ENCODE assay signal across 13 cellular contexts in the genomic region with DNA sequence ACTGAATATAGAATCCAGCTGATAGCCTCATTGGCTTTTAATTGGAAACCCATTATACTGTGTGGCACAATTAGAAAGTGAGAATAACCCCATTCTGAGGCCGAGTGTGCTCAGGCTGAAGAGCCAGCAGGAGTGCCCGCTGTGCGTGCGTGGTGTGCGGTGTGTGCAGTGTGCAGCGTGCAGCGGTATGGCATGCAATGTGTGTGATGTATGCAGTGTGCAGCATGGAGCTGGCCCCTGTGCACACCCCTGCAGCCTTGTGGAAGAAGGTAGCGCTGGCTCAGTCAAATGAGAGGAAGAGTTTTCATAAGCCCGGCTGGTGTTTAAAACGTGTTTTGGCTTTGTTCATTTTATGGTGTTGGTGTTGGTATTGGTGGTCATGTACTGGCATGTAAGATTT. TPM values are rescaled to one million over a fixed set of nuclear protein-coding genes. Genes with fewer than 3 reads are reported as not detected.
A peak's percentile ranks its signal among the peaks of the same experiment; 100 is the strongest.
DNase-seq lines count a peak whose midpoint lies in the region; ATAC-seq, FAIRE-seq and TF ChIP-seq lines count a peak whose summit lies in the region.
"Had no signal": no experiment of that assay in that cellular context is flagged by ENCODE, and none has a peak within 500 bp of the region (broad histone marks: within the 10 kb centered on the region; RNA-seq: fewer than 3 reads in every experiment).

No MANE protein-coding gene starts in this region.

- H3K9me3 ChIP-seq in keratinocyte (ENCODE audit: control insufficient read depth, low read depth, low read length) = no peaks in the 10 kb centered on the region
- H3K9me3 ChIP-seq: adrenal gland, ovary, transverse colon had no signal

- peaks cover 9% of the 10 kb centered on the region for H3K4me1 Mint-ChIP-seq in activated naive CD4-positive, alpha-beta T cell treated with anti-CD3 and anti-CD28 coated beads, Interleukin-2, amount 50 U/mL, for 24 hours
- peaks cover 7% of the 10 kb centered on the region for H3K4me1 Mint-ChIP-seq in activated naive CD4-positive, alpha-beta T cell treated with anti-CD3 and anti-CD28 coated beads, Interleukin-2, amount 10 ng/mL, durations not matched to agents 7 days and 5 days
- peaks cover 9 to 10% (median 10%) of the 10 kb centered on the region in 3 donors for H3K4me1 Mint-ChIP-seq in T-cell
- peaks cover 10% of the 10 kb centered on the region for H3K4me1 Mint-ChIP-seq in stimulated activated naive CD8-positive, alpha-beta T cell treated with anti-CD3 and anti-CD28 coated beads, Interleukin-15, amount 100 ng/mL, for 72 hours

- H3K79me2 ChIP-seq in keratinocyte (ENCODE audit: control insufficient read depth, insufficient read depth, low read length) = peaks cover 16% of the 10 kb centered on the region

- ATAC-seq in T-cell (replicated peaks in 1 of 4) = peak; percentile 28 to 48 (median 42)
- peak; percentile 58 for ATAC-seq in stimulated activated naive CD8-positive, alpha-beta T cell treated with anti-CD3 and anti-CD28 coated beads, Interleukin-15, amount 100 ng/mL, for 72 hours

- no peak overlapping the region for H3K4me3 Mint-ChIP-seq in activated naive CD4-positive, alpha-beta T cell treated with anti-CD3 and anti-CD28 coated beads, Interleukin-2, amount 50 U/mL, for 24 hours
- no peak overlapping the region for H3K4me3 Mint-ChIP-seq in activated naive CD4-positive, alpha-beta T cell treated with anti-CD3 and anti-CD28 coated beads, Interleukin-2, amount 10 ng/mL, durations not matched to agents 7 days and 5 days
- no peak overlapping the region for H3K4me3 Mint-ChIP-seq in T-cell
- no peak overlapping the region for H3K4me3 Mint-ChIP-seq in stimulated activated naive CD8-positive, alpha-beta T cell treated with anti-CD3 and anti-CD28 coated beads, Interleukin-15, amount 100 ng/mL, for 72 hours
- H3K4me3 Mint-ChIP-seq: dendritic cell treated with granulocyte-macrophage colony-stimulating factor and Interleukin-4, amounts not matched to agents 40 ng/mL and 50 ng/mL, for 4 days; T-helper 2 cell treated with Interferon-gamma antibody and Interleukin-4, amounts not matched to agents 5 μg/mL and 100 μg/mL, for 36 hours had no signal

- H3K36me3 ChIP-seq in keratinocyte (ENCODE audit: control insufficient read depth in 2 of 2, extremely low read depth in 1 of 2, insufficient read depth in 2 of 2, low read length in 2 of 2) = peaks cover 38 to 55% of the 10 kb centered on the region in 2 experiments
- H3K36me3 ChIP-seq: ovary had no signal

- dilution Hi-C loops in keratinocyte (cut with MboI; ENCODE audit: extremely low pct_ligation_motif_present, low sequenced_read_pairs) = no loop called here

- H3K9me3 Mint-ChIP-seq in activated naive CD4-positive, alpha-beta T cell treated with anti-CD3 and anti-CD28 coated beads, Interleukin-2, amount 50 U/mL, for 24 hours = no peaks in the 10 kb centered on the region
- H3K9me3 Mint-ChIP-seq in activated naive CD4-positive, alpha-beta T cell treated with anti-CD3 and anti-CD28 coated beads, Interleukin-2, amount 10 ng/mL, durations not matched to agents 7 days and 5 days = no peaks in the 10 kb centered on the region
- H3K9me3 Mint-ChIP-seq in T-cell = no peaks in the 10 kb centered on the region
- no peaks in the 10 kb centered on the region for H3K9me3 Mint-ChIP-seq in stimulated activated naive CD8-positive, alpha-beta T cell treated with anti-CD3 and anti-CD28 coated beads, Interleukin-15, amount 100 ng/mL, for 72 hours
- H3K9me3 Mint-ChIP-seq: dendritic cell treated with granulocyte-macrophage colony-stimulating factor and Interleukin-4, amounts not matched to agents 40 ng/mL and 50 ng/mL, for 4 days; T-helper 2 cell treated with Interferon-gamma antibody and Interleukin-4, amounts not matched to agents 5 μg/mL and 100 μg/mL, for 36 hours had no signal

- peak; percentile 9 for FAIRE-seq in keratinocyte (lab: Jason Lieb, UNC)

- H3K27me3 ChIP-seq in keratinocyte (ENCODE audit: control insufficient read depth, extremely low read depth, insufficient read depth, low read length) = no peaks in the 10 kb centered on the region
- H3K27me3 ChIP-seq: adrenal gland, ovary, transverse colon had no signal

- no peak overlapping the region for H3K27ac ChIP-seq in keratinocyte (ENCODE audit: control insufficient read depth, insufficient read depth, low read length)
- H3K27ac ChIP-seq: ovary had no signal

- peaks cover 12% of the 10 kb centered on the region for H4K20me1 ChIP-seq in keratinocyte (ENCODE audit: control insufficient read depth, extremely low read depth, insufficient read depth, low read length)

- POLR2A ChIA-PET in T-cell (lab: Charles Lee) = no interaction called here

- H3K4me2 ChIP-seq in keratinocyte (ENCODE audit: control insufficient read depth, extremely low read depth, insufficient read depth, low read depth, low read length) = no peak overlapping the region

- CTCF ChIA-PET in activated naive CD4-positive, alpha-beta T cell treated with anti-CD3 and anti-CD28 coated beads, Interleukin-2, amount 10 ng/mL, durations not matched to agents 7 days and 5 days (lab: Charles Lee) = interaction anchor here (0.6 to 2.0 kb wide), 16 partner anchors 9 to 108 kb away, joined by 3 to 7 read pairs (median 4); no protein-coding TSS in a partner anchor
- CTCF ChIA-PET in T-cell (lab: Charles Lee) = interaction anchor here in 1 of 2 donors (1.7 kb wide), 1 partner anchor 48 kb away, joined by 4 read pairs; no protein-coding TSS in a partner anchor

- H3K4me1 ChIP-seq in keratinocyte (ENCODE audit: control insufficient read depth, extremely low read depth, insufficient read depth, low read length) = peaks cover 8% of the 10 kb centered on the region

- no peak overlapping the region for H3K4me3 ChIP-seq in keratinocyte (ENCODE audit: control insufficient read depth in 2 of 3, extremely low read depth in 1 of 3, insufficient read depth in 2 of 3, low read depth in 1 of 3, low read length in 3 of 3)
- H3K4me3 ChIP-seq: adrenal gland, ovary, transverse colon had no signal

- TF ChIP-seq CTCF in keratinocyte (optimal IDR thresholded peaks at IDR 0.05 in 1 of 3, IDR thresholded peaks at IDR 0.05 in 1 of 3, conservative IDR thresholded peaks at IDR 0.05 in 1 of 3; ENCODE audit: extremely low read depth in 1 of 3, insufficient read depth in 2 of 3, low read length in 3 of 3) = no peak

- no peaks in the 10 kb centered on the region for H3K27me3 Mint-ChIP-seq in activated naive CD4-positive, alpha-beta T cell treated with anti-CD3 and anti-CD28 coated beads, Interleukin-2, amount 50 U/mL, for 24 hours
- no peaks in the 10 kb centered on the region for H3K27me3 Mint-ChIP-seq in activated naive CD4-positive, alpha-beta T cell treated with anti-CD3 and anti-CD28 coated beads, Interleukin-2, amount 10 ng/mL, durations not matched to agents 7 days and 5 days
- no peaks in the 10 kb centered on the region for H3K27me3 Mint-ChIP-seq in T-cell
- H3K27me3 Mint-ChIP-seq in stimulated activated naive CD8-positive, alpha-beta T cell treated with anti-CD3 and anti-CD28 coated beads, Interleukin-15, amount 100 ng/mL, for 72 hours = no peaks in the 10 kb centered on the region
- H3K27me3 Mint-ChIP-seq: dendritic cell treated with granulocyte-macrophage colony-stimulating factor and Interleukin-4, amounts not matched to agents 40 ng/mL and 50 ng/mL, for 4 days had no signal

- no peaks in the 10 kb centered on the region for H3K9me1 ChIP-seq in keratinocyte (ENCODE audit: control insufficient read depth, extremely low read depth, insufficient read depth, low read length)

- DNase-seq in activated naive CD4-positive, alpha-beta T cell treated with anti-CD3 and anti-CD28 coated beads, Interleukin-2, amount 10 ng/mL, durations not matched to agents 7 days and 5 days = no peak
- DNase-seq in T-cell = no peak
- no peak for DNase-seq in keratinocyte (ENCODE audit: low read depth, low spot score)
- no peak for DNase-seq in stimulated activated naive CD8-positive, alpha-beta T cell treated with anti-CD3 and anti-CD28 coated beads, Interleukin-15, amount 100 ng/mL, for 72 hours
- no peak for DNase-seq in NCI-H1092 (lab: John Stamatoyannopoulos, UW)
- no peak for DNase-seq in anterior cingulate cortex (lab: John Stamatoyannopoulos, UW)
- no peak for DNase-seq in cerebellar cortex (ENCODE audit: low spot score)

- H2AFZ ChIP-seq in keratinocyte (ENCODE audit: control insufficient read depth, low read length) = no peak overlapping the region

- no peak overlapping the region for H3K9ac ChIP-seq in keratinocyte (ENCODE audit: control insufficient read depth, extremely low read depth, insufficient read depth, low read length)

- H3K27ac Mint-ChIP-seq in activated naive CD4-positive, alpha-beta T cell treated with anti-CD3 and anti-CD28 coated beads, Interleukin-2, amount 50 U/mL, for 24 hours = peak overlapping the region; percentile 6
- H3K27ac Mint-ChIP-seq in activated naive CD4-positive, alpha-beta T cell treated with anti-CD3 and anti-CD28 coated beads, Interleukin-2, amount 10 ng/mL, durations not matched to agents 7 days and 5 days = no peak overlapping the region
- peak overlapping the region in 1 of 2 donors; percentile 29 for H3K27ac Mint-ChIP-seq in T-cell
- peak overlapping the region in 1 of 2 donors; percentile 40 for H3K27ac Mint-ChIP-seq in stimulated activated naive CD8-positive, alpha-beta T cell treated with anti-CD3 and anti-CD28 coated beads, Interleukin-15, amount 100 ng/mL, for 72 hours
- H3K27ac Mint-ChIP-seq: dendritic cell treated with granulocyte-macrophage colony-stimulating factor and Interleukin-4, amounts not matched to agents 40 ng/mL and 50 ng/mL, for 4 days; T-helper 2 cell treated with Interferon-gamma antibody and Interleukin-4, amounts not matched to agents 5 μg/mL and 100 μg/mL, for 36 hours had no signal

- H3K36me3 Mint-ChIP-seq in activated naive CD4-positive, alpha-beta T cell treated with anti-CD3 and anti-CD28 coated beads, Interleukin-2, amount 50 U/mL, for 24 hours = peaks cover 12% of the 10 kb centered on the region
- H3K36me3 Mint-ChIP-seq in activated naive CD4-positive, alpha-beta T cell treated with anti-CD3 and anti-CD28 coated beads, Interleukin-2, amount 10 ng/mL, durations not matched to agents 7 days and 5 days = peaks cover 42% of the 10 kb centered on the region
- peaks cover 35% of the 10 kb centered on the region for H3K36me3 Mint-ChIP-seq in T-cell

RNA-seq across cellular contexts. Expression of gene CKB, which starts 22.9 kb away (rescaled TPM):
- total RNA-seq in T-cell = 1 to 10 TPM; 4.7 to 7.6 (median 6.6) TPM
- polyA plus RNA-seq in keratinocyte = 8.2 to 60.7 TPM (median 10.0 TPM) in 3 replicates
- 94.1 TPM for polyA plus RNA-seq in keratinocyte (2011; ENCODE audit: low read depth)
- 15.4 and 80.5 TPM in 2 replicates for polyA plus RNA-seq in keratinocyte (2011; cell fraction: cytosol; rRNA removed)
- polyA plus RNA-seq in keratinocyte (2011; cell fraction: nucleus; rRNA removed) = 49.1 and 79.4 TPM in 2 replicates
- polyA plus RNA-seq in keratinocyte (2012; ENCODE audit: low replicate concordance) = 16.1 and 59.8 TPM in 2 replicates
- 4.6 to 13.7 TPM (median 11.2 TPM) in 3 replicates for polyA minus RNA-seq in keratinocyte
- 58.3 TPM for polyA minus RNA-seq in keratinocyte (2011; cell fraction: cytosol; rRNA and poly(A)+ RNA removed)
- polyA minus RNA-seq in keratinocyte (2011; cell fraction: nucleus; rRNA and poly(A)+ RNA removed) = 7.6 and 11.1 TPM in 2 replicates

RNA-seq across cellular contexts. Expression of gene TRMT61A, which starts 29.3 kb away (rescaled TPM):
- total RNA-seq in T-cell = 10 to 100 TPM; 10.0 to 20.3 (median 17.6) TPM
- polyA plus RNA-seq in keratinocyte = 4.4 to 8.9 TPM (median 5.9 TPM) in 3 replicates
- polyA plus RNA-seq in keratinocyte (2011; ENCODE audit: low read depth) = 0.64 TPM
- polyA plus RNA-seq in keratinocyte (2011; cell fraction: cytosol; rRNA removed) = 3.7 and 9.9 TPM in 2 replicates
- polyA plus RNA-seq in keratinocyte (2011; cell fraction: nucleus; rRNA removed) = 8.1 and 10.7 TPM in 2 replicates
- 5.2 and 10.0 TPM in 2 replicates for polyA plus RNA-seq in keratinocyte (2012; ENCODE audit: low replicate concordance)
- 2.1 to 5.0 TPM (median 3.2 TPM) in 3 replicates for polyA minus RNA-seq in keratinocyte
- 8.8 TPM for polyA minus RNA-seq in keratinocyte (2011; cell fraction: cytosol; rRNA and poly(A)+ RNA removed)
- 5.4 and 6.7 TPM in 2 replicates for polyA minus RNA-seq in keratinocyte (2011; cell fraction: nucleus; rRNA and poly(A)+ RNA removed)
